In the genomic region with DNA sequence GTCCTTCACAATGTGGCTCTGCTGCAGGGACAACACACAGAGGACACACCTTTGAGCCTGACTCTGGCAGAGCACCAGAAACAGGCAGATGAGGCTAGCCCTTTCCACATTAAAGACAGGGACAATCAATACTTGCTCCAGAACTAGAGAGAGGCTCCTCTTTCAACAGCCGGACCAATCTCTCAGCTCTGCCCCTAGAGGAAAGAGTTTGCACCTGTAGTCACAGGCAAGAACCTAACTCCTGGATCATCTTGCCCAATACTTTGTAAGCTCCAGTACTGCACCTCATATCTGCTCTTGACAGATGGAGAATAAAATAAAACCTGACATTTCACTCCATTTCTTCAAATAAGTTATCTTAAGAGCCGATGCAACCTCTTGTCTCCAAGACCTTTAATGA, we compare ENCODE assay signal across 10 cellular contexts. TPM values are rescaled to one million over a fixed set of nuclear protein-coding genes. Genes with fewer than 3 reads are reported as not detected.
DNase-seq lines count a peak whose midpoint lies in the region; ATAC-seq and TF ChIP-seq lines count a peak whose summit lies in the region.
"Had no signal": no experiment of that assay in that cellular context is flagged by ENCODE, and none has a peak within 500 bp of the region (broad histone marks: within the 10 kb centered on the region; RNA-seq: fewer than 3 reads in every experiment).

No MANE protein-coding gene starts in this region.

- no peak overlapping the region for H3K4me3 ChIP-seq in retinal pigment epithelial cell (ENCODE audit: low read length)
- H3K4me3 ChIP-seq: BLaER1 treated with 17β-estradiol and CSF1 and Interleukin-3, amounts not matched to agents 10 nM and 100 nM; SJSA1 had no signal

- no peaks in the 10 kb centered on the region for H3K36me3 Mint-ChIP-seq in activated CD8-positive, alpha-beta T cell treated with anti-CD3 and anti-CD28 coated beads for 36 hours (ENCODE audit: low read depth)

- peak; percentile 10 for DNase-seq in NCI-H748 (lab: John Stamatoyannopoulos, UW; ENCODE audit: unreplicated experiment)
- no peak for DNase-seq in NCI-H748 treated with DMSO at 0.1 percent for 48 hours (lab: John Stamatoyannopoulos, UW)
- peak; percentile 45 for DNase-seq in HuH-7 (ENCODE audit: low spot score)
- peak; percentile 27 for DNase-seq in dermis blood vessel endothelial cell
- no peak for DNase-seq in retinal pigment epithelial cell (ENCODE audit: low read depth)
- no peak for DNase-seq in NCI-H1092 treated with DMSO at 0.1 percent for 48 hours (lab: John Stamatoyannopoulos, UW)
- DNase-seq in MV-4-11 (lab: John Stamatoyannopoulos, UW), result no peak
- no peak for DNase-seq in activated CD8-positive, alpha-beta T cell treated with anti-CD3 and anti-CD28 coated beads for 36 hours

- no peaks in the 10 kb centered on the region for H3K9me3 Mint-ChIP-seq in activated CD8-positive, alpha-beta T cell treated with anti-CD3 and anti-CD28 coated beads for 36 hours

- CTCF ChIA-PET in activated CD8-positive, alpha-beta T cell treated with anti-CD3 and anti-CD28 coated beads for 36 hours (lab: Charles Lee), result no interaction called here

- no peak overlapping the region for H3K27ac Mint-ChIP-seq in activated CD8-positive, alpha-beta T cell treated with anti-CD3 and anti-CD28 coated beads for 36 hours

- no peak for ATAC-seq in activated CD8-positive, alpha-beta T cell treated with anti-CD3 and anti-CD28 coated beads for 36 hours

- peak; percentile 59 for TF ChIP-seq CTCF in retinal pigment epithelial cell (conservative IDR thresholded peaks at IDR 0.05; ENCODE audit: low read depth, low read length)
- no peak for TF ChIP-seq CTCF in activated CD8-positive, alpha-beta T cell treated with anti-CD3 and anti-CD28 coated beads for 36 hours (IDR thresholded peaks at IDR 0.05)

- intact Hi-C loops in activated CD8-positive, alpha-beta T cell treated with anti-CD3 and anti-CD28 coated beads for 36 hours (cut with micrococcal nuclease), result no loop called here

- POLR2A ChIA-PET in activated CD8-positive, alpha-beta T cell treated with anti-CD3 and anti-CD28 coated beads for 36 hours (lab: Charles Lee), result no interaction called here

- H3K4me1 Mint-ChIP-seq in activated CD8-positive, alpha-beta T cell treated with anti-CD3 and anti-CD28 coated beads for 36 hours (ENCODE audit: low read depth), result no peaks in the 10 kb centered on the region

- H3K4me3 Mint-ChIP-seq in activated CD8-positive, alpha-beta T cell treated with anti-CD3 and anti-CD28 coated beads for 36 hours, result no peak overlapping the region

- no peaks in the 10 kb centered on the region for H3K27me3 Mint-ChIP-seq in activated CD8-positive, alpha-beta T cell treated with anti-CD3 and anti-CD28 coated beads for 36 hours

RNA-seq across cellular contexts. Expression of a gene that starts 52.1 kb away (rescaled TPM):
- total RNA-seq in dermis blood vessel endothelial cell, result 33.5 and 48.5 TPM in 2 replicates
- under 1 TPM in 1 of 2 experiments, not detected in 1; 0.25 TPM for total RNA-seq in activated CD8-positive, alpha-beta T cell treated with anti-CD3 and anti-CD28 coated beads for 36 hours

Comparison
In these comparisons a context has a peak if more than half of its experiments do, and no peak if none do; other contexts are left out.
1. DNase-seq: peak in NCI-H748 (single experiment), HuH-7 (single experiment) and dermis blood vessel endothelial cell (single experiment); none in NCI-H748 treated with DMSO at 0.1 percent for 48 hours (single experiment), retinal pigment epithelial cell (single experiment), NCI-H1092 treated with DMSO at 0.1 percent for 48 hours (single experiment), MV-4-11 (single experiment) and activated CD8-positive, alpha-beta T cell treated with anti-CD3 and anti-CD28 coated beads for 36 hours (single experiment).
2. RNA of a gene that starts 52.1 kb away (total RNA-seq): 33.5 to 48.5 TPM in dermis blood vessel endothelial cell; 0.25 TPM in activated CD8-positive, alpha-beta T cell treated with anti-CD3 and anti-CD28 coated beads for 36 hours; every median in the first group is over 10 times any median in the second.